Comparison of ENCODE assay signal across 17 cellular contexts in genomic region chr5:33479321-33479720, GRCh38.
"Had no signal": no experiment of that assay in that cellular context is flagged by ENCODE, and none has a peak within 500 bp of the region (broad histone marks: within the 10 kb centered on the region; RNA-seq: fewer than 3 reads in every experiment).

No MANE protein-coding gene starts in this region.

- H3K27ac ChIP-seq: epithelial cell of prostate had no signal

- H3K9me3 Mint-ChIP-seq: neural crest cell had no signal

- FAIRE-seq: urothelium cell line had no signal

- H3K27me3 Mint-ChIP-seq: effector memory CD8-positive, alpha-beta T cell; stimulated activated memory B cell treated with anti-CD40 and anti-IgM and Interleukin-4, amounts not matched to agents 10 μg/mL and 1 μg/mL and 100 μg/mL, for 72 hours; T-cell had no signal

- H3K4me3 Mint-ChIP-seq: effector memory CD8-positive, alpha-beta T cell; neural crest cell; stimulated activated memory B cell treated with anti-CD40 and anti-IgM and Interleukin-4, amounts not matched to agents 10 μg/mL and 1 μg/mL and 100 μg/mL, for 72 hours; T-cell had no signal

- H3K27ac Mint-ChIP-seq: effector memory CD8-positive, alpha-beta T cell; stimulated activated memory B cell treated with anti-CD40 and anti-IgM and Interleukin-4, amounts not matched to agents 10 μg/mL and 1 μg/mL and 100 μg/mL, for 72 hours; T-cell had no signal

- DNase-seq: activated CD4-positive, alpha-beta T cell treated with anti-CD3 and anti-CD28 coated beads, Interleukin-2, amount 50 U/mL, for 1 hour; activated CD8-positive, alpha-beta memory T cell treated with anti-CD3 and anti-CD28 coated beads for 24 hours; activated naive CD4-positive, alpha-beta T cell treated with Interleukin-2 at 50 U/mL for 16 hours; aorta; dermis blood vessel endothelial cell; effector memory CD8-positive, alpha-beta T cell; foreskin melanocyte; head of caudate nucleus; left colon; retina; stimulated activated CD4-positive, alpha-beta T cell treated with anti-CD3 and anti-CD28 coated beads, Interleukin-2, amount 100 ng/mL, for 48 hours; T-cell; T-helper 9 cell had no signal

- H3K4me1 Mint-ChIP-seq: stimulated activated memory B cell treated with anti-CD40 and anti-IgM and Interleukin-4, amounts not matched to agents 10 μg/mL and 1 μg/mL and 100 μg/mL, for 72 hours; T-cell had no signal
